9 cellular contexts compared by ENCODE assay signal in genomic region chr12:4809013-4809448, GRCh38.
A peak's percentile ranks its signal among the peaks of the same experiment; 100 is the strongest.
DNase-seq lines count a peak whose midpoint lies in the region; ATAC-seq and TF ChIP-seq lines count a peak whose summit lies in the region.
"Had no signal": no experiment of that assay in that cellular context is flagged by ENCODE, and none has a peak within 500 bp of the region (broad histone marks: within the 10 kb centered on the region; RNA-seq: fewer than 3 reads in every experiment).

No MANE protein-coding gene starts in this region.

- no peak overlapping the region for H3K27ac ChIP-seq in suprapubic skin

- peaks cover 68% of the 10 kb centered on the region for H3K27me3 ChIP-seq in suprapubic skin

- H3K27me3 Mint-ChIP-seq in activated CD4-positive, alpha-beta T cell treated with anti-CD3 and anti-CD28 coated beads for 36 hours, result peaks cover 45% of the 10 kb centered on the region
- peaks cover 29% of the 10 kb centered on the region for H3K27me3 Mint-ChIP-seq in activated naive CD8-positive, alpha-beta T cell treated with anti-CD3 and anti-CD28 coated beads, Interleukin-2, amount 10 ng/mL, durations not matched to agents 7 days and 5 days

- no peak for ATAC-seq in activated CD4-positive, alpha-beta T cell treated with anti-CD3 and anti-CD28 coated beads for 36 hours
- ATAC-seq in activated naive CD8-positive, alpha-beta T cell treated with anti-CD3 and anti-CD28 coated beads, Interleukin-2, amount 10 ng/mL, durations not matched to agents 7 days and 5 days (ENCODE audit: low read depth), result no peak
- ATAC-seq in GM21528 (IDR thresholded peaks at IDR 0.05; ENCODE audit: low FRiP score, unreplicated experiment) (no peak), HG02852 (IDR thresholded peaks at IDR 0.05; ENCODE audit: unreplicated experiment) (no peak)
- ATAC-seq: K562 had no signal

- TF ChIP-seq CTCF in suprapubic skin (IDR thresholded peaks at IDR 0.05), result no peak

- no peak for TF ChIP-seq EP300 in suprapubic skin (IDR thresholded peaks at IDR 0.05)

- intact Hi-C loops in activated CD4-positive, alpha-beta T cell treated with anti-CD3 and anti-CD28 coated beads for 36 hours (cut with DNase I, micrococcal nuclease), result no loop called here

- H3K4me3 Mint-ChIP-seq in activated CD4-positive, alpha-beta T cell treated with anti-CD3 and anti-CD28 coated beads for 36 hours, result peak overlapping the region; percentile 55
- H3K4me3 Mint-ChIP-seq in activated naive CD8-positive, alpha-beta T cell treated with anti-CD3 and anti-CD28 coated beads, Interleukin-2, amount 10 ng/mL, durations not matched to agents 7 days and 5 days, result peak overlapping the region; percentile 57

- H3K4me1 Mint-ChIP-seq in activated CD4-positive, alpha-beta T cell treated with anti-CD3 and anti-CD28 coated beads for 36 hours, result peaks cover 45% of the 10 kb centered on the region
- H3K4me1 Mint-ChIP-seq in activated naive CD8-positive, alpha-beta T cell treated with anti-CD3 and anti-CD28 coated beads, Interleukin-2, amount 10 ng/mL, durations not matched to agents 7 days and 5 days, result peaks cover 32% of the 10 kb centered on the region

- no peak overlapping the region for H3K27ac Mint-ChIP-seq in activated CD4-positive, alpha-beta T cell treated with anti-CD3 and anti-CD28 coated beads for 36 hours
- H3K27ac Mint-ChIP-seq in activated naive CD8-positive, alpha-beta T cell treated with anti-CD3 and anti-CD28 coated beads, Interleukin-2, amount 10 ng/mL, durations not matched to agents 7 days and 5 days, result no peak overlapping the region

- H3K9me3 Mint-ChIP-seq in activated CD4-positive, alpha-beta T cell treated with anti-CD3 and anti-CD28 coated beads for 36 hours (ENCODE audit: low read depth), result no peaks in the 10 kb centered on the region
- H3K9me3 Mint-ChIP-seq in activated naive CD8-positive, alpha-beta T cell treated with anti-CD3 and anti-CD28 coated beads, Interleukin-2, amount 10 ng/mL, durations not matched to agents 7 days and 5 days, result no peaks in the 10 kb centered on the region

- H3K36me3 Mint-ChIP-seq in activated CD4-positive, alpha-beta T cell treated with anti-CD3 and anti-CD28 coated beads for 36 hours (ENCODE audit: low read depth), result no peaks in the 10 kb centered on the region
- peaks cover 25% of the 10 kb centered on the region for H3K36me3 Mint-ChIP-seq in activated naive CD8-positive, alpha-beta T cell treated with anti-CD3 and anti-CD28 coated beads, Interleukin-2, amount 10 ng/mL, durations not matched to agents 7 days and 5 days

- under 1% methylated on average over 23 of the region's 35 CpGs for WGBS in suprapubic skin

- POLR2A ChIA-PET in activated CD4-positive, alpha-beta T cell treated with anti-CD3 and anti-CD28 coated beads for 36 hours (lab: Charles Lee), result interaction anchor here (1.0 kb wide), 1 partner anchor 25 kb away, joined by 3 read pairs; no protein-coding TSS in a partner anchor
- POLR2A ChIA-PET in activated naive CD8-positive, alpha-beta T cell treated with anti-CD3 and anti-CD28 coated beads, Interleukin-2, amount 10 ng/mL, durations not matched to agents 7 days and 5 days (lab: Charles Lee), result interaction anchor here (1.4 kb wide), 1 partner anchor 160 kb away, joined by 4 read pairs; the partner anchor contains the start of genes AKAP3 and NDUFA9

- peak; percentile 48 for DNase-seq in activated CD4-positive, alpha-beta T cell treated with anti-CD3 and anti-CD28 coated beads for 36 hours
- DNase-seq in activated CD4-positive, alpha-beta T cell treated with anti-CD3 and anti-CD28 coated beads, Interleukin-2, amount 50 U/mL, for 1 hour, result no peak
- no peak for DNase-seq in activated naive CD8-positive, alpha-beta T cell treated with anti-CD3 and anti-CD28 coated beads, Interleukin-2, amount 10 ng/mL, durations not matched to agents 7 days and 5 days
- peak; percentile 94 for DNase-seq in islet precursor cell
- DNase-seq in suprapubic skin (ENCODE audit: low spot score in 2 of 2), result peak in 1 of 2 donors; percentile 68
- DNase-seq in SKM-1 treated with dmso at 0.1 percent for 144 hours (lab: John Stamatoyannopoulos, UW; ENCODE audit: unreplicated experiment), result no peak

- TF ChIP-seq POLR2A in suprapubic skin (IDR thresholded peaks at IDR 0.05), result no peak

- no peaks in the 10 kb centered on the region for H3K36me3 ChIP-seq in suprapubic skin

- H3K4me3 ChIP-seq in suprapubic skin, result peak overlapping the region; percentile 46
- H3K4me3 ChIP-seq: K562 had no signal

- CTCF ChIA-PET in activated CD4-positive, alpha-beta T cell treated with anti-CD3 and anti-CD28 coated beads for 36 hours (lab: Charles Lee), result interaction anchor here (0.6 to 0.9 kb wide), 3 partner anchors 46 to 50 kb away, joined by 3 to 4 read pairs (median 4); no protein-coding TSS in a partner anchor

- H3K4me1 ChIP-seq in suprapubic skin, result peaks cover 17% of the 10 kb centered on the region

- H3K9me3 ChIP-seq in suprapubic skin, result no peaks in the 10 kb centered on the region

Comparison
In these comparisons a context has a peak if more than half of its experiments do, and no peak if none do; other contexts are left out.
1. DNase-seq: peak in activated CD4-positive, alpha-beta T cell treated with anti-CD3 and anti-CD28 coated beads for 36 hours (single experiment) and islet precursor cell (single experiment); none in activated CD4-positive, alpha-beta T cell treated with anti-CD3 and anti-CD28 coated beads, Interleukin-2, amount 50 U/mL, for 1 hour (single experiment), activated naive CD8-positive, alpha-beta T cell treated with anti-CD3 and anti-CD28 coated beads, Interleukin-2, amount 10 ng/mL, durations not matched to agents 7 days and 5 days (single experiment) and SKM-1 treated with dmso at 0.1 percent for 144 hours (single experiment).